Comparison of ENCODE assay signal across 1 cellular context in the genomic region with DNA sequence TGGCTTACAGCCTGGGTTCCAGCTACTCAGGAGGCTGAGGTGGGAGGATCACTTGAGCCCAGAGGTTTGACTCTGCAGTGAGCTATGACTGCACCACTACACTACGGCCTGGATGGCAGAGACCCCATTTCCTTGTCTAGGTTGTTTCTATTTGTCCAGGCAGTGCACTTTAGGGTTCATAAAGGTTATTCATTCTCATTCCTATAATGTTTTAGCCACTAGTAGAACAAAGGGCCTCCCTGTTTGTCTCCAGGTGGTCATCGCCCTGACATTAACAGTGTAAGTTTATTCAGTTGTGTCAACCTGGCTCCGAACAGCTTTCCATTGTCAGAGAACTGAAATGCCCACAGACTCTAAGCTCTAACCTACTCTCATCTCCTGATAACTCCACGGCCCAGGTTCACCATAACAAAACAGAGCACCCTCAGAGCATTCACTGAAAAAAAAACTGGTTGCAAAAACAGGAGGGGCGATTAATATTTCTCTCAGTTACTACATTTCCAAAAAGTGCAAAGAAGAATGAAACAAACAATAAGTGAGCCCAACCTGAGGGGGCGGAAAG.
TF ChIP-seq lines count a peak whose summit lies in the region.

No MANE protein-coding gene starts in this region.

TF ChIP-seq in HepG2, 621 proteins besides CTCF, POLR2A, EP300 and RAD21 (continued from another document and continues in another):
- no peak for TF ChIP-seq GATAD1 (CRISPR knock-in tag; IDR thresholded peaks at IDR 0.05)
- peak; percentile 86; the same call in 1 of the 2 replicates for TF ChIP-seq ZNF317 (CRISPR knock-in tag; IDR thresholded peaks at IDR 0.05)
- TF ChIP-seq KDM6A (CRISPR knock-in tag; IDR thresholded peaks at IDR 0.05; ENCODE audit: low read depth), result no peak
- TF ChIP-seq MAFK (conservative IDR thresholded peaks at IDR 0.05 in 1 of 2, IDR thresholded peaks at IDR 0.05 in 1 of 2; ENCODE audit: low read length in 2 of 2), result 0 out of 4 replicates have a peak, but pooled peaks of 1 of the 2 experiments have one; percentile 4
- TF ChIP-seq ZNF343 (CRISPR knock-in tag; IDR thresholded peaks at IDR 0.05), result no peak
- TF ChIP-seq ZNF160 (CRISPR knock-in tag; IDR thresholded peaks at IDR 0.05), result no peak
- no peak for TF ChIP-seq ZNF83 (CRISPR knock-in tag; IDR thresholded peaks at IDR 0.05; ENCODE audit: borderline replicate concordance)
- TF ChIP-seq MTF2 (CRISPR knock-in tag; IDR thresholded peaks at IDR 0.05; ENCODE audit: borderline replicate concordance), result no peak
- no peak for TF ChIP-seq ZNF768 (CRISPR knock-in tag; IDR thresholded peaks at IDR 0.05)
- no peak for TF ChIP-seq NKX3-1 (CRISPR knock-in tag; IDR thresholded peaks at IDR 0.05)
- TF ChIP-seq ZFP82 (CRISPR knock-in tag; IDR thresholded peaks at IDR 0.05; ENCODE audit: borderline replicate concordance), result no peak
- TF ChIP-seq KDM1A (CRISPR knock-in tag; IDR thresholded peaks at IDR 0.05), result peak; percentile 72; the same call in 1 of the 2 replicates
- no peak for TF ChIP-seq CAMTA2 (CRISPR knock-in tag; IDR thresholded peaks at IDR 0.05; ENCODE audit: borderline replicate concordance)
- TF ChIP-seq GFI1 (CRISPR knock-in tag; IDR thresholded peaks at IDR 0.05; ENCODE audit: borderline replicate concordance), result peak; percentile 67
- TF ChIP-seq NR2C2 (CRISPR knock-in tag; IDR thresholded peaks at IDR 0.05; ENCODE audit: borderline replicate concordance), result peak; percentile 21; the same call in 1 of the 2 replicates
- TF ChIP-seq PAF1 (CRISPR knock-in tag; IDR thresholded peaks at IDR 0.05), result no peak
- no peak for TF ChIP-seq ZNF607 (CRISPR knock-in tag; IDR thresholded peaks at IDR 0.05; ENCODE audit: borderline replicate concordance)
- no peak for TF ChIP-seq IRF1 (CRISPR knock-in tag; IDR thresholded peaks at IDR 0.05; ENCODE audit: low read depth)
- no peak for TF ChIP-seq GABPB1 (CRISPR knock-in tag; IDR thresholded peaks at IDR 0.05)
- TF ChIP-seq, protein P1, sequence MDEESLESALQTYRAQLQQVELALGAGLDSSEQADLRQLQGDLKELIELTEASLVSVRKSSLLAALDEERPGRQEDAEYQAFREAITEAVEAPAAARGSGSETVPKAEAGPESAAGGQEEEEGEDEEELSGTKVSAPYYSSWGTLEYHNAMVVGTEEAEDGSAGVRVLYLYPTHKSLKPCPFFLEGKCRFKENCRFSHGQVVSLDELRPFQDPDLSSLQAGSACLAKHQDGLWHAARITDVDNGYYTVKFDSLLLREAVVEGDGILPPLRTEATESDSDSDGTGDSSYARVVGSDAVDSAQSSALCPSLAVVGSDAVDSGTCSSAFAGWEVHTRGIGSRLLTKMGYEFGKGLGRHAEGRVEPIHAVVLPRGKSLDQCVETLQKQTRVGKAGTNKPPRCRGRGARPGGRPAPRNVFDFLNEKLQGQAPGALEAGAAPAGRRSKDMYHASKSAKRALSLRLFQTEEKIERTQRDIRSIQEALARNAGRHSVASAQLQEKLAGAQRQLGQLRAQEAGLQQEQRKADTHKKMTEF (CRISPR knock-in tag; IDR thresholded peaks at IDR 0.05), result peak; percentile 62
- TF ChIP-seq, protein P2, sequence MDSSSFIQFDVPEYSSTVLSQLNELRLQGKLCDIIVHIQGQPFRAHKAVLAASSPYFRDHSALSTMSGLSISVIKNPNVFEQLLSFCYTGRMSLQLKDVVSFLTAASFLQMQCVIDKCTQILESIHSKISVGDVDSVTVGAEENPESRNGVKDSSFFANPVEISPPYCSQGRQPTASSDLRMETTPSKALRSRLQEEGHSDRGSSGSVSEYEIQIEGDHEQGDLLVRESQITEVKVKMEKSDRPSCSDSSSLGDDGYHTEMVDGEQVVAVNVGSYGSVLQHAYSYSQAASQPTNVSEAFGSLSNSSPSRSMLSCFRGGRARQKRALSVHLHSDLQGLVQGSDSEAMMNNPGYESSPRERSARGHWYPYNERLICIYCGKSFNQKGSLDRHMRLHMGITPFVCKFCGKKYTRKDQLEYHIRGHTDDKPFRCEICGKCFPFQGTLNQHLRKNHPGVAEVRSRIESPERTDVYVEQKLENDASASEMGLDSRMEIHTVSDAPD (CRISPR knock-in tag; IDR thresholded peaks at IDR 0.05), result no peak; the same call in 1 of the 2 replicates
- TF ChIP-seq SRF (IDR thresholded peaks at IDR 0.05; ENCODE audit: low read depth, low read length), result no peak
- peak; percentile 25; the same call in 1 of the 2 replicates for TF ChIP-seq ZNF792 (CRISPR knock-in tag; IDR thresholded peaks at IDR 0.05)
- no peak for TF ChIP-seq NFRKB (IDR thresholded peaks at IDR 0.05)
- peak; percentile 34; the same call in 1 of the 2 replicates for TF ChIP-seq ZNF414 (CRISPR knock-in tag; IDR thresholded peaks at IDR 0.05)
- TF ChIP-seq ZNF580 (CRISPR knock-in tag; IDR thresholded peaks at IDR 0.05; ENCODE audit: borderline replicate concordance, low read depth), result no peak
- TF ChIP-seq, protein P3, sequence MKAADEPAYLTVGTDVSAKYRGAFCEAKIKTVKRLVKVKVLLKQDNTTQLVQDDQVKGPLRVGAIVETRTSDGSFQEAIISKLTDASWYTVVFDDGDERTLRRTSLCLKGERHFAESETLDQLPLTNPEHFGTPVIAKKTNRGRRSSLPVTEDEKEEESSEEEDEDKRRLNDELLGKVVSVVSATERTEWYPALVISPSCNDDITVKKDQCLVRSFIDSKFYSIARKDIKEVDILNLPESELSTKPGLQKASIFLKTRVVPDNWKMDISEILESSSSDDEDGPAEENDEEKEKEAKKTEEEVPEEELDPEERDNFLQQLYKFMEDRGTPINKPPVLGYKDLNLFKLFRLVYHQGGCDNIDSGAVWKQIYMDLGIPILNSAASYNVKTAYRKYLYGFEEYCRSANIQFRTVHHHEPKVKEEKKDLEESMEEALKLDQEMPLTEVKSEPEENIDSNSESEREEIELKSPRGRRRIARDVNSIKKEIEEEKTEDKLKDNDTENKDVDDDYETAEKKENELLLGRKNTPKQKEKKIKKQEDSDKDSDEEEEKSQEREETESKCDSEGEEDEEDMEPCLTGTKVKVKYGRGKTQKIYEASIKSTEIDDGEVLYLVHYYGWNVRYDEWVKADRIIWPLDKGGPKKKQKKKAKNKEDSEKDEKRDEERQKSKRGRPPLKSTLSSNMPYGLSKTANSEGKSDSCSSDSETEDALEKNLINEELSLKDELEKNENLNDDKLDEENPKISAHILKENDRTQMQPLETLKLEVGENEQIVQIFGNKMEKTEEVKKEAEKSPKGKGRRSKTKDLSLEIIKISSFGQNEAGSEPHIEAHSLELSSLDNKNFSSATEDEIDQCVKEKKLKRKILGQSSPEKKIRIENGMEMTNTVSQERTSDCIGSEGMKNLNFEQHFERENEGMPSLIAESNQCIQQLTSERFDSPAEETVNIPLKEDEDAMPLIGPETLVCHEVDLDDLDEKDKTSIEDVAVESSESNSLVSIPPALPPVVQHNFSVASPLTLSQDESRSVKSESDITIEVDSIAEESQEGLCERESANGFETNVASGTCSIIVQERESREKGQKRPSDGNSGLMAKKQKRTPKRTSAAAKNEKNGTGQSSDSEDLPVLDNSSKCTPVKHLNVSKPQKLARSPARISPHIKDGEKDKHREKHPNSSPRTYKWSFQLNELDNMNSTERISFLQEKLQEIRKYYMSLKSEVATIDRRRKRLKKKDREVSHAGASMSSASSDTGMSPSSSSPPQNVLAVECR (CRISPR knock-in tag; IDR thresholded peaks at IDR 0.05; ENCODE audit: borderline replicate concordance), result peak; percentile 22; the same call in 1 of the 2 replicates
- TF ChIP-seq SOX13 (IDR thresholded peaks at IDR 0.05), result peak; percentile 89
- peak in 1 of 2 experiments; percentile 97; a peak in 2 of 4 replicates for TF ChIP-seq SOX13 (CRISPR knock-in tag; conservative IDR thresholded peaks at IDR 0.05 in 1 of 2, IDR thresholded peaks at IDR 0.05 in 1 of 2)
- TF ChIP-seq HNF1A (IDR thresholded peaks at IDR 0.05; ENCODE audit: low read depth), result 0 out of 2 replicates have a peak, but pooled peaks have one; percentile 32
- peak; percentile 32; the same call in 1 of the 2 replicates for TF ChIP-seq HNF1A (CRISPR knock-in tag; IDR thresholded peaks at IDR 0.05; ENCODE audit: borderline replicate concordance)
- no peak for TF ChIP-seq KDM2A (CRISPR knock-in tag; IDR thresholded peaks at IDR 0.05; ENCODE audit: borderline replicate concordance, low read depth)
- TF ChIP-seq TCF7L2 (IDR thresholded peaks at IDR 0.05; ENCODE audit: low read depth, low read length), result no peak; the same call in 1 of the 2 replicates
- TF ChIP-seq ZNF747 (CRISPR knock-in tag; IDR thresholded peaks at IDR 0.05; ENCODE audit: borderline replicate concordance), result no peak
- no peak for TF ChIP-seq TP53 (CRISPR knock-in tag; conservative IDR thresholded peaks at IDR 0.05)
- TF ChIP-seq CREM (IDR thresholded peaks at IDR 0.05), result peak; percentile 84
- TF ChIP-seq CREM (CRISPR knock-in tag; IDR thresholded peaks at IDR 0.05), result no peak
- no peak for TF ChIP-seq ZNF44 (CRISPR knock-in tag; IDR thresholded peaks at IDR 0.05)
- no peak for TF ChIP-seq ZNF713 (CRISPR knock-in tag; IDR thresholded peaks at IDR 0.05)
- TF ChIP-seq SP5 (CRISPR knock-in tag; IDR thresholded peaks at IDR 0.05; ENCODE audit: borderline replicate concordance, low read depth), result no peak; the same call in 1 of the 2 replicates
- peak; percentile 36; the same call in 1 of the 2 replicates for TF ChIP-seq HOXA3 (CRISPR knock-in tag; IDR thresholded peaks at IDR 0.05)
- peak; percentile 77; the same call in 1 of the 2 replicates for TF ChIP-seq EHMT2 (IDR thresholded peaks at IDR 0.05; ENCODE audit: borderline replicate concordance, low read depth, low read length)
- no peak; the same call in 1 of the 2 replicates for TF ChIP-seq SMAD3 (CRISPR knock-in tag; IDR thresholded peaks at IDR 0.05)
- no peak; the same call in 1 of the 2 replicates for TF ChIP-seq ZBTB10 (CRISPR knock-in tag; IDR thresholded peaks at IDR 0.05; ENCODE audit: borderline replicate concordance)
- TF ChIP-seq PHF21A (CRISPR knock-in tag; IDR thresholded peaks at IDR 0.05), result peak; percentile 85
